23 cellular contexts compared by ENCODE assay signal in the genomic region with DNA sequence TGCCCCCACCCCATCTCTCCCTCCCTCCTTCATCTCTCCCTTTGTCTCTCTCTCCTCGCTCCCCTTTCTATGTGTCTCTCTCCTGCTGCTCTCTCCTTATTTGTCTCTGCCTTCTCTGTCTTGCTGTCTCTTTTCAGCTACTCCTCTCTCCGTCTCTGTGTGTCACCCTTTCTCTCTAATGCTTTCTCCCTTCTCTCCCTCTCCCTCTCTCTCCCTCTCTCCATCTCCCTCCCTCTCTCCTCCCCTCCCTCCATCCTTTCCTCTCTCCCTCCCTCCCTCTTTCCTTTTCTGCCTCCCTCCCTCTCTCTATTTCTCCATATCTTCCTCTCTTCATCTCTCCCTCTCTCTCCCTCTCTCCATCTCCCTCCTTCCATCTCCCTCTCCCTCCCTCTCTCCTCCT. TPM values are rescaled to one million over a fixed set of nuclear protein-coding genes. Genes with fewer than 3 reads are reported as not detected.
DNase-seq lines count a peak whose midpoint lies in the region; ATAC-seq, FAIRE-seq and TF ChIP-seq lines count a peak whose summit lies in the region.
"Had no signal": no experiment of that assay in that cellular context is flagged by ENCODE, and none has a peak within 500 bp of the region (broad histone marks: within the 10 kb centered on the region; RNA-seq: fewer than 3 reads in every experiment).

No MANE protein-coding gene starts in this region.

- TF ChIP-seq POLR2A in K562 (conservative IDR thresholded peaks at IDR 0.05) = no peak

- H3K79me2 ChIP-seq in GM23338 (replicated peaks; ENCODE audit: insufficient read depth) = no peaks in the 10 kb centered on the region
- H3K79me2 ChIP-seq in K562 (ENCODE audit: control insufficient read depth, insufficient read depth, low read length) = no peaks in the 10 kb centered on the region

- no peak for FAIRE-seq in K562 (lab: Jason Lieb, UNC)
- FAIRE-seq: D721Med, GM12878, GM19239, H54 had no signal

- H3K9ac ChIP-seq in K562 (ENCODE audit: insufficient read depth in 1 of 2, low read depth in 2 of 2, low read length in 2 of 2) (no peak overlapping the region; a peak in 1 of 4 replicates), neuronal stem cell (ENCODE audit: low read depth, low read length, poor library complexity) (no peak overlapping the region)
- H3K9ac ChIP-seq: BLaER1 treated with 17β-estradiol and CSF1 and Interleukin-3, amounts not matched to agents 10 nM and 100 nM had no signal

- intact Hi-C loops in K562 (cut with micrococcal nuclease) = no loop called here

- H2BK12ac ChIP-seq in neuronal stem cell (ENCODE audit: low read length) = no peak overlapping the region

- H4K20me1 ChIP-seq in GM23338 (replicated peaks; ENCODE audit: insufficient read depth) = no peaks in the 10 kb centered on the region
- H4K20me1 ChIP-seq in K562 (replicated peaks; ENCODE audit: control insufficient read depth, insufficient read depth, low read length) = peaks cover 7% of the 10 kb centered on the region; the same call in 1 of the 2 replicates

- H2AFZ ChIP-seq in GM23338 (no peak overlapping the region), K562 (ENCODE audit: low read depth, low read length) (no peak overlapping the region), neuronal stem cell (ENCODE audit: low read length) (peak overlapping the region; percentile 63)

- CTCF ChIA-PET in K562 (lab: Yijun Ruan, JAX; ENCODE audit: low intra/inter-chr PET ratio) = no interaction called here

- no peak for TF ChIP-seq EP300 in K562 (IDR thresholded peaks at IDR 0.05; ENCODE audit: low read length)

- no peak overlapping the region for H2BK15ac ChIP-seq in neuronal stem cell (ENCODE audit: low read length)

- H3K23ac ChIP-seq in neuronal stem cell (ENCODE audit: low read depth, low read length, poor library complexity) = no peak overlapping the region

- no peak overlapping the region for H3K4ac ChIP-seq in neuronal stem cell (ENCODE audit: low read length)

- H4K8ac ChIP-seq in neuronal stem cell (ENCODE audit: low read depth, low read length) = no peak overlapping the region

- no peak overlapping the region for H4K91ac ChIP-seq in neuronal stem cell (ENCODE audit: low read depth, low read length, poor library complexity)

- H3K14ac ChIP-seq in neuronal stem cell (ENCODE audit: low read length) = no peak overlapping the region

- H3K4me3 ChIP-seq in GM23338 = no peak overlapping the region
- H3K4me3 ChIP-seq in K562 = no peak overlapping the region
- no peak overlapping the region for H3K4me3 ChIP-seq in neuronal stem cell (ENCODE audit: low read length in 2 of 2)
- H3K4me3 ChIP-seq: A549; BLaER1 treated with 17β-estradiol and CSF1 and Interleukin-3, amounts not matched to agents 10 nM and 100 nM; GM12878; HAP-1 had no signal

- 0% methylated on average over 1 of the region's 2 CpGs for WGBS in K562 (ENCODE audit: insufficient coverage, low coverage, missing lambda C conversion rate)
- WGBS in neuronal stem cell (ENCODE audit: extremely low coverage in 2 of 2, insufficient read length in 2 of 2, insufficient replicate concordance in 1 of 2), 2 donors = no CpG with 5 or more reads among the region's 2 CpGs

- POLR2A ChIA-PET in K562 (lab: Yijun Ruan, JAX) = interaction anchor here (0.9 kb wide), 1 partner anchor 11 kb away, joined by 3 read pairs; no protein-coding TSS in a partner anchor

- H3K4me1 ChIP-seq in GM23338 (ENCODE audit: insufficient read depth) (peaks cover 4% of the 10 kb centered on the region; the same call in 1 of the 2 replicates), K562 (replicated peaks in 1 of 2; ENCODE audit: control insufficient read depth in 2 of 2, insufficient read depth in 2 of 2, low read length in 2 of 2) (peaks cover 0 to 26% of the 10 kb centered on the region in 2 experiments; a peak in 2 of 5 replicates), neuronal stem cell (ENCODE audit: control insufficient read depth in 2 of 2, insufficient read depth in 1 of 2, low read depth in 1 of 2, low read length in 2 of 2) (peaks cover 0 to 3% of the 10 kb centered on the region in 2 donors)
- H3K4me1 ChIP-seq: BE2C, HAP-1 had no signal

- H3K36me3 Mint-ChIP-seq in GM23338 (ENCODE audit: low read depth) = no peaks in the 10 kb centered on the region; the same call in 2 of the 3 replicates
- H3K36me3 Mint-ChIP-seq: CD14-positive monocyte; CD8-positive, alpha-beta memory T cell had no signal

- H3K36me3 ChIP-seq in GM23338 (ENCODE audit: insufficient read depth) (no peaks in the 10 kb centered on the region), K562 (ENCODE audit: control insufficient read depth, insufficient read depth, low read length) (no peaks in the 10 kb centered on the region), neuronal stem cell (replicated peaks in 1 of 2; ENCODE audit: control insufficient read depth in 2 of 2, insufficient read depth in 2 of 2, low read length in 2 of 2) (no peaks in the 10 kb centered on the region)
- H3K36me3 ChIP-seq: BE2C; BLaER1 treated with 17β-estradiol and CSF1 and Interleukin-3, amounts not matched to agents 10 nM and 100 nM; HAP-1 had no signal

- H3K9me3 Mint-ChIP-seq in GM23338 = no peaks in the 10 kb centered on the region; the same call in 2 of the 3 replicates
- H3K9me3 Mint-ChIP-seq: CD4-positive, alpha-beta T cell; CD8-positive, alpha-beta memory T cell had no signal

- no peak for TF ChIP-seq CTCF in GM23338 (conservative IDR thresholded peaks at IDR 0.05; ENCODE audit: low read depth in 2 of 2)
- no peak for TF ChIP-seq CTCF in K562 (IDR thresholded peaks at IDR 0.05 in 2 of 3, conservative IDR thresholded peaks at IDR 0.05 in 1 of 3; ENCODE audit: insufficient read depth in 2 of 3, low read depth in 1 of 3, low read length in 3 of 3)

- no peak overlapping the region for H3K4me2 ChIP-seq in GM23338
- H3K4me2 ChIP-seq in K562 (ENCODE audit: insufficient read depth, low read length) = no peak overlapping the region
- H3K4me2 ChIP-seq in neuronal stem cell (ENCODE audit: insufficient read depth, low read length, poor library complexity, severe bottlenecking) = no peak overlapping the region
- H3K4me2 ChIP-seq: A549; BLaER1 treated with 17β-estradiol and CSF1 and Interleukin-3, amounts not matched to agents 10 nM and 100 nM had no signal

- H2BK5ac ChIP-seq in neuronal stem cell (ENCODE audit: low read length) = no peak overlapping the region

- in situ Hi-C loops in K562 (cut with MboI) = no loop called here

- no peak overlapping the region for H2BK120ac ChIP-seq in neuronal stem cell (ENCODE audit: low read depth, low read length)

- no peak overlapping the region for H3K27ac Mint-ChIP-seq in GM23338
- H3K27ac Mint-ChIP-seq: CD14-positive monocyte; CD4-positive, alpha-beta T cell; CD8-positive, alpha-beta memory T cell had no signal

- DNase-seq in GM23338 (ENCODE audit: low spot score) (peak; percentile 23), K562 (ENCODE audit: extremely low read depth in 1 of 4, low spot score in 3 of 4) (no peak), neuronal stem cell (ENCODE audit: low spot score) (no peak)
- DNase-seq: ACHN; AML-193; BE2C; CD4-positive, alpha-beta T cell; CD8-positive, alpha-beta memory T cell; DMS 273 treated with DMSO at 0.1 percent for 48 hours; DMS79; EL; GDM1; GOT3 had no signal

- no peak overlapping the region for H2AK5ac ChIP-seq in neuronal stem cell (ENCODE audit: low read depth, low read length)

- peaks cover 3% of the 10 kb centered on the region for H3K9me1 ChIP-seq in K562 (ENCODE audit: control insufficient read depth, insufficient read depth, low read length)

- ATAC-seq in GM23338 (no peak), K562 (no peak), GM19467 (IDR thresholded peaks at IDR 0.05; ENCODE audit: unreplicated experiment) (no peak), HG03457 (IDR thresholded peaks at IDR 0.05; ENCODE audit: unreplicated experiment) (no peak)
- ATAC-seq: GM12878 had no signal

- no peak for TF ChIP-seq RAD21 in K562 (CRISPR knock-in tag; conservative IDR thresholded peaks at IDR 0.05 in 1 of 2, IDR thresholded peaks at IDR 0.05 in 1 of 2)

- H3K27ac ChIP-seq in GM23338 (ENCODE audit: low read depth) (no peak overlapping the region), K562 (ENCODE audit: extremely low read depth, low read depth, low read length) (no peak overlapping the region), neuronal stem cell (replicated peaks; ENCODE audit: low read length) (no peak overlapping the region)
- H3K27ac ChIP-seq: A549; BLaER1 treated with 17β-estradiol and CSF1 and Interleukin-3, amounts not matched to agents 10 nM and 100 nM had no signal

- no peak overlapping the region for H3K18ac ChIP-seq in neuronal stem cell (ENCODE audit: low read length)

- peaks cover 2% of the 10 kb centered on the region for H3K79me1 ChIP-seq in neuronal stem cell (ENCODE audit: low read depth, low read length)

- peaks cover 19% of the 10 kb centered on the region for H3K27me3 Mint-ChIP-seq in GM23338 (ENCODE audit: insufficient read depth, low read depth, poor library complexity)

- peaks cover 4% of the 10 kb centered on the region; the same call in 2 of the 3 replicates for H3K4me1 Mint-ChIP-seq in GM23338

- no peaks in the 10 kb centered on the region for H3K9me2 ChIP-seq in GM23338 (ENCODE audit: insufficient read depth)

- peaks cover 10% of the 10 kb centered on the region for H3K27me3 ChIP-seq in GM23338 (ENCODE audit: insufficient read depth)
- H3K27me3 ChIP-seq in K562 (ENCODE audit: control insufficient read depth in 2 of 2, insufficient read depth in 2 of 2, low read length in 2 of 2) = peaks cover 28 to 61% of the 10 kb centered on the region in 2 experiments; a peak in 4 of 5 replicates
- H3K27me3 ChIP-seq in neuronal stem cell (ENCODE audit: control insufficient read depth in 3 of 3, insufficient read depth in 3 of 3, low read depth in 1 of 3, low read length in 3 of 3) = peaks cover 2 to 52% (median 23%) of the 10 kb centered on the region in 3 experiments

- BruUV-seq in K562 (replicated peaks; lab: Mats Ljungman, UMichigan) = no TSS peak

- H3F3A ChIP-seq in GM23338 (replicated peaks; ENCODE audit: low read depth) = no peaks in the 10 kb centered on the region

- H3K9me3 ChIP-seq in K562 (replicated peaks; ENCODE audit: control insufficient read depth, insufficient read depth, low read depth, low read length) (no peaks in the 10 kb centered on the region), neuronal stem cell (replicated peaks in 1 of 2; ENCODE audit: control insufficient read depth in 2 of 2, insufficient read depth in 1 of 2, low read depth in 1 of 2, low read length in 2 of 2) (peaks cover 0 to 4% of the 10 kb centered on the region in 2 donors)
- H3K9me3 ChIP-seq: A549; BE2C; BLaER1 treated with 17β-estradiol and CSF1 and Interleukin-3, amounts not matched to agents 10 nM and 100 nM; HAP-1 had no signal

- peak overlapping the region; percentile 9; the same call in 1 of the 3 replicates for H3K4me3 Mint-ChIP-seq in GM23338
- H3K4me3 Mint-ChIP-seq: CD4-positive, alpha-beta T cell; CD8-positive, alpha-beta memory T cell had no signal

RNA-seq across cellular contexts. Expression of gene ATP4A, which starts 0.7 kb away (rescaled TPM):
- total RNA-seq in GM23338 (2014; rRNA removed; shearing (Covaris generic)) = 0.62 and 0.63 TPM in 2 replicates
- polyA plus RNA-seq in GM23338 (2016; fragmentation: Nextera tagmentation; extraction: Ambion mirVana) = 0.61 and 1.0 TPM in 2 replicates
- 0.30 TPM in 1 of 2 replicates, not detected in the other for total RNA-seq in K562 (2011; cell fraction: chromatin; rRNA removed; ENCODE audit: low replicate concordance)
- total RNA-seq in K562 (2011; cell fraction: nucleolus; rRNA removed) = 0.39 and 0.50 TPM in 2 replicates
- total RNA-seq in K562 (2011; cell fraction: nucleoplasm; rRNA removed) = 0.22 TPM in 1 of 2 replicates, not detected in the other
- not detected in 2 replicates for total RNA-seq in K562 (2014; rRNA removed)
- total RNA-seq in K562 (2014; rRNA removed; fragmentation: Illumina TruSeq; extraction: Trizol) = not detected in 2 replicates
- total RNA-seq in K562 (2015; rRNA removed; fragmentation: Illumina TruSeq; extraction: Trizol) = not detected in 2 replicates
- total RNA-seq in K562 (2021) = not detected in 2 replicates
- polyA plus RNA-seq in K562 (2011; rRNA removed) = 0.12 and 0.15 TPM in 2 replicates
- polyA plus RNA-seq in K562 (2011; cell fraction: cytosol; rRNA removed) = 0.12 and 0.16 TPM in 2 replicates
- polyA plus RNA-seq in K562 (2011; cell fraction: nucleus; rRNA removed) = 0.38 and 0.51 TPM in 2 replicates
- 0.08 and 0.19 TPM in 2 replicates for polyA plus RNA-seq in K562 (2012)
- not detected in 2 replicates for polyA plus RNA-seq in K562 (2014; fragmentation: Illumina TruSeq; extraction: Trizol)
- not detected for polyA plus RNA-seq in K562 (2014; fragmentation: Nextera tagmentation; extraction: Ambion mirVana)
- not detected in 2 replicates for polyA plus RNA-seq in K562 (2014; rRNA removed)
- not detected in 2 replicates for polyA minus RNA-seq in K562 (2011; rRNA and poly(A)+ RNA removed)
- polyA minus RNA-seq in K562 (2011; cell fraction: cytosol; rRNA and poly(A)+ RNA removed) = not detected in 2 replicates
- not detected in 2 replicates for polyA minus RNA-seq in K562 (2011; cell fraction: nucleus; rRNA and poly(A)+ RNA removed)
- 0.04 TPM for polyA plus RNA-seq in neuronal stem cell (2013, experiment 1 of 2)
- polyA plus RNA-seq in neuronal stem cell (2013, experiment 2 of 2) = 0.03 TPM
- total RNA-seq: CD4-positive, alpha-beta T cell; CD8-positive, alpha-beta memory T cell had no signal
- polyA plus RNA-seq: A549; CD14-positive monocyte; CD8-positive, alpha-beta memory T cell had no signal

RNA-seq across cellular contexts. Expression of gene TMEM147, which starts 17.4 kb away (rescaled TPM):
- 164 and 170 TPM in 2 replicates for total RNA-seq in GM23338 (2014; rRNA removed; shearing (Covaris generic))
- polyA plus RNA-seq in GM23338 (2016; fragmentation: Nextera tagmentation; extraction: Ambion mirVana) (272 TPM in 2 replicates), K562 (2011; rRNA removed) (189 and 205 TPM in 2 replicates), K562 (2014; fragmentation: Illumina TruSeq; extraction: Trizol) (156 and 158 TPM in 2 replicates), K562 (2014; fragmentation: Nextera tagmentation; extraction: Ambion mirVana) (10 to 100 TPM; 73.8 to 78.2 TPM), K562 (2014; rRNA removed) (194 and 231 TPM in 2 replicates)
- 68.3 and 181 TPM in 2 replicates for total RNA-seq in K562 (2011; cell fraction: chromatin; rRNA removed; ENCODE audit: low replicate concordance)
- 322 and 336 TPM in 2 replicates for total RNA-seq in K562 (2011; cell fraction: nucleolus; rRNA removed)
- total RNA-seq in K562 (2011; cell fraction: nucleoplasm; rRNA removed) = 256 and 280 TPM in 2 replicates
- total RNA-seq in K562 (2014; rRNA removed) (161 and 202 TPM in 2 replicates), K562 (2014; rRNA removed; fragmentation: Illumina TruSeq; extraction: Trizol) (101 and 120 TPM in 2 replicates), K562 (2015; rRNA removed; fragmentation: Illumina TruSeq; extraction: Trizol) (124 and 134 TPM in 2 replicates), K562 (2021) (142 and 162 TPM in 2 replicates)
- 306 and 458 TPM in 2 replicates for polyA plus RNA-seq in K562 (2011; cell fraction: cytosol; rRNA removed)
- polyA plus RNA-seq in K562 (2011; cell fraction: nucleus; rRNA removed) = 165 and 200 TPM in 2 replicates
- 129 and 174 TPM in 2 replicates for polyA plus RNA-seq in K562 (2012)
- polyA minus RNA-seq in K562 (2011; rRNA and poly(A)+ RNA removed) = 135 and 206 TPM in 2 replicates
- 70.2 and 86.0 TPM in 2 replicates for polyA minus RNA-seq in K562 (2011; cell fraction: cytosol; rRNA and poly(A)+ RNA removed)
- polyA minus RNA-seq in K562 (2011; cell fraction: nucleus; rRNA and poly(A)+ RNA removed) = 29.9 and 42.4 TPM in 2 replicates
- polyA plus RNA-seq in neuronal stem cell (2013, experiment 1 of 2) = 86.7 TPM
- polyA plus RNA-seq in neuronal stem cell (2013, experiment 2 of 2) = 90.3 TPM

RNA-seq across cellular contexts. Expression of gene PMIS2, which starts 23.2 kb away (rescaled TPM):
- total RNA-seq in GM23338 (2014; rRNA removed; shearing (Covaris generic)) = not detected in 2 replicates
- polyA plus RNA-seq in GM23338 (2016; fragmentation: Nextera tagmentation; extraction: Ambion mirVana) (not detected in 2 replicates), K562 (2011; rRNA removed) (not detected in 2 replicates), K562 (2014; fragmentation: Illumina TruSeq; extraction: Trizol) (not detected in 2 replicates), K562 (2014; fragmentation: Nextera tagmentation; extraction: Ambion mirVana) (not detected), K562 (2014; rRNA removed) (not detected in 2 replicates)
- total RNA-seq in K562 (2011; cell fraction: chromatin; rRNA removed; ENCODE audit: low replicate concordance) = not detected in 2 replicates
- not detected in 2 replicates for total RNA-seq in K562 (2011; cell fraction: nucleolus; rRNA removed)
- not detected in 2 replicates for total RNA-seq in K562 (2011; cell fraction: nucleoplasm; rRNA removed)
- total RNA-seq in K562 (2014; rRNA removed) (not detected in 2 replicates), K562 (2014; rRNA removed; fragmentation: Illumina TruSeq; extraction: Trizol) (not detected in 2 replicates), K562 (2015; rRNA removed; fragmentation: Illumina TruSeq; extraction: Trizol) (not detected in 2 replicates), K562 (2021) (not detected in 2 replicates)
- not detected in 2 replicates for polyA plus RNA-seq in K562 (2011; cell fraction: cytosol; rRNA removed)
- polyA plus RNA-seq in K562 (2011; cell fraction: nucleus; rRNA removed) = not detected in 2 replicates
- polyA plus RNA-seq in K562 (2012) = not detected in 2 replicates
- polyA minus RNA-seq in K562 (2011; rRNA and poly(A)+ RNA removed) = not detected in 2 replicates
- not detected in 2 replicates for polyA minus RNA-seq in K562 (2011; cell fraction: cytosol; rRNA and poly(A)+ RNA removed)
- not detected in 2 replicates for polyA minus RNA-seq in K562 (2011; cell fraction: nucleus; rRNA and poly(A)+ RNA removed)
- not detected for polyA plus RNA-seq in neuronal stem cell (2013, experiment 1 of 2)
- polyA plus RNA-seq in neuronal stem cell (2013, experiment 2 of 2) = not detected
- total RNA-seq: CD4-positive, alpha-beta T cell; CD8-positive, alpha-beta memory T cell; GM12878 had no signal
- polyA plus RNA-seq: A549; CD14-positive monocyte; CD8-positive, alpha-beta memory T cell; GM12878 had no signal

RNA-seq across cellular contexts. Expression of gene GAPDHS, which starts 29.5 kb away (rescaled TPM):
- total RNA-seq in GM23338 (2014; rRNA removed; shearing (Covaris generic)) = not detected in 2 replicates
- polyA plus RNA-seq in GM23338 (2016; fragmentation: Nextera tagmentation; extraction: Ambion mirVana) (0.21 TPM in 1 of 2 replicates, not detected in the other), K562 (2011; rRNA removed) (0.08 TPM in 1 of 2 replicates, not detected in the other), K562 (2014; fragmentation: Illumina TruSeq; extraction: Trizol) (not detected in 2 replicates), K562 (2014; fragmentation: Nextera tagmentation; extraction: Ambion mirVana) (not detected), K562 (2014; rRNA removed) (0.12 TPM in 1 of 2 replicates, not detected in the other)
- total RNA-seq in K562 (2011; cell fraction: chromatin; rRNA removed; ENCODE audit: low replicate concordance) = not detected in 2 replicates
- total RNA-seq in K562 (2011; cell fraction: nucleolus; rRNA removed) = not detected in 2 replicates
- not detected in 2 replicates for total RNA-seq in K562 (2011; cell fraction: nucleoplasm; rRNA removed)
- total RNA-seq in K562 (2014; rRNA removed) (not detected in 2 replicates), K562 (2014; rRNA removed; fragmentation: Illumina TruSeq; extraction: Trizol) (not detected in 2 replicates), K562 (2015; rRNA removed; fragmentation: Illumina TruSeq; extraction: Trizol) (not detected in 2 replicates), K562 (2021) (not detected in 2 replicates)
- not detected in 2 replicates for polyA plus RNA-seq in K562 (2011; cell fraction: cytosol; rRNA removed)
- polyA plus RNA-seq in K562 (2011; cell fraction: nucleus; rRNA removed) = not detected in 2 replicates
- polyA plus RNA-seq in K562 (2012) = not detected in 2 replicates
- polyA minus RNA-seq in K562 (2011; rRNA and poly(A)+ RNA removed) = not detected in 2 replicates
- not detected in 2 replicates for polyA minus RNA-seq in K562 (2011; cell fraction: cytosol; rRNA and poly(A)+ RNA removed)
- not detected in 2 replicates for polyA minus RNA-seq in K562 (2011; cell fraction: nucleus; rRNA and poly(A)+ RNA removed)
- polyA plus RNA-seq in neuronal stem cell (2013, experiment 1 of 2) = 0.03 TPM
- not detected for polyA plus RNA-seq in neuronal stem cell (2013, experiment 2 of 2)
- total RNA-seq: CD4-positive, alpha-beta T cell; CD8-positive, alpha-beta memory T cell; GM12878 had no signal
- polyA plus RNA-seq: A549; CD14-positive monocyte; CD8-positive, alpha-beta memory T cell had no signal

RNA-seq across cellular contexts. Expression of gene SBSN, which starts 34.7 kb away (rescaled TPM):
- total RNA-seq in GM23338 (2014; rRNA removed; shearing (Covaris generic)) = not detected in 2 replicates
- polyA plus RNA-seq in GM23338 (2016; fragmentation: Nextera tagmentation; extraction: Ambion mirVana) (0.39 and 0.42 TPM in 2 replicates), K562 (2011; rRNA removed) (not detected in 2 replicates), K562 (2014; fragmentation: Illumina TruSeq; extraction: Trizol) (not detected in 2 replicates), K562 (2014; fragmentation: Nextera tagmentation; extraction: Ambion mirVana) (not detected), K562 (2014; rRNA removed) (not detected in 2 replicates)
- not detected in 2 replicates for total RNA-seq in K562 (2011; cell fraction: chromatin; rRNA removed; ENCODE audit: low replicate concordance)
- total RNA-seq in K562 (2011; cell fraction: nucleolus; rRNA removed) = not detected in 2 replicates
- total RNA-seq in K562 (2011; cell fraction: nucleoplasm; rRNA removed) = not detected in 2 replicates
- total RNA-seq in K562 (2014; rRNA removed) (0.05 TPM in 1 of 2 replicates, not detected in the other), K562 (2014; rRNA removed; fragmentation: Illumina TruSeq; extraction: Trizol) (not detected in 2 replicates), K562 (2015; rRNA removed; fragmentation: Illumina TruSeq; extraction: Trizol) (not detected in 2 replicates), K562 (2021) (not detected in 2 replicates)
- not detected in 2 replicates for polyA plus RNA-seq in K562 (2011; cell fraction: cytosol; rRNA removed)
- polyA plus RNA-seq in K562 (2011; cell fraction: nucleus; rRNA removed) = not detected in 2 replicates
- polyA plus RNA-seq in K562 (2012) = not detected in 2 replicates
- not detected in 2 replicates for polyA minus RNA-seq in K562 (2011; rRNA and poly(A)+ RNA removed)
- polyA minus RNA-seq in K562 (2011; cell fraction: cytosol; rRNA and poly(A)+ RNA removed) = not detected in 2 replicates
- not detected in 2 replicates for polyA minus RNA-seq in K562 (2011; cell fraction: nucleus; rRNA and poly(A)+ RNA removed)
- 0.06 TPM for polyA plus RNA-seq in neuronal stem cell (2013, experiment 1 of 2)
- polyA plus RNA-seq in neuronal stem cell (2013, experiment 2 of 2) = 0.10 TPM
- total RNA-seq: CD4-positive, alpha-beta T cell; CD8-positive, alpha-beta memory T cell; GM12878 had no signal
- polyA plus RNA-seq: CD14-positive monocyte; CD8-positive, alpha-beta memory T cell had no signal
